29 cellular contexts compared by ENCODE assay signal in genomic region chr15:53982281-53982680, GRCh38. TPM values are rescaled to one million over a fixed set of nuclear protein-coding genes. Genes with fewer than 3 reads are reported as not detected.
"Had no signal": no experiment of that assay in that cellular context is flagged by ENCODE, and none has a peak within 500 bp of the region (broad histone marks: within the 10 kb centered on the region; RNA-seq: fewer than 3 reads in every experiment).

No MANE protein-coding gene starts in this region.

- H3K4me3 ChIP-seq: body of pancreas, breast epithelium, cardiac muscle cell had no signal

- H3K4me1 ChIP-seq: breast epithelium had no signal

- ATAC-seq: activated T-cell treated with anti-CD3 and anti-CD28 coated beads, Interleukin-2, amount 50 U/mL, for 72 hours; body of pancreas; esophagus mucosa had no signal

- H3K27ac ChIP-seq: body of pancreas, breast epithelium, cardiac muscle cell, coronary artery had no signal

- DNase-seq: activated CD4-positive, alpha-beta memory T cell treated with anti-CD3 and anti-CD28 coated beads, Interleukin-2, amount 10 ng/mL, durations not matched to agents 7 days and 5 days; activated CD4-positive, alpha-beta T cell treated with anti-CD3 and anti-CD28 coated beads for 1 hour; activated CD4-positive, alpha-beta T cell treated with anti-CD3 and anti-CD28 coated beads for 4 hours; activated CD4-positive, alpha-beta T cell treated with anti-CD3 and anti-CD28 coated beads, Interleukin-2, amount 10 ng/mL, durations not matched to agents 7 days and 5 days; activated CD4-positive, alpha-beta T cell treated with anti-CD3 and anti-CD28 coated beads, Interleukin-2, amount 50 U/mL, for 4 hours; activated CD4-positive, CD25-positive, alpha-beta regulatory T cell; activated CD8-positive, alpha-beta memory T cell treated with anti-CD3 and anti-CD28 coated beads, Interleukin-2, amount 50 U/mL, for 48 hours; activated effector memory CD4-positive, alpha-beta T cell treated with Interleukin-2 at 50 U/mL for 16 hours; activated gamma-delta T cell treated with Interleukin-2 at 50 U/mL for 16 hours; activated naive CD4-positive, alpha-beta T cell treated with anti-CD3 and anti-CD28 coated beads, Interleukin-2, amount 50 U/mL, for 16 hours; activated naive CD4-positive, alpha-beta T cell treated with Interleukin-2 at 50 U/mL for 16 hours; activated T-cell treated with anti-CD3 and anti-CD28 coated beads for 4 hours; activated T-cell treated with anti-CD3 and anti-CD28 coated beads, Interleukin-2, amount 50 U/mL, for 24 hours; activated T-cell treated with anti-CD3 and anti-CD28 coated beads, Interleukin-2, amount 50 U/mL, for 72 hours; amniotic stem cell; anterior cingulate cortex; body of pancreas; central memory CD4-positive, alpha-beta T cell; dorsolateral prefrontal cortex; effector memory CD4-positive, alpha-beta T cell; endodermal cell; foreskin fibroblast; head of caudate nucleus; T-helper 2 cell had no signal

- H3K9me3 ChIP-seq: body of pancreas, breast epithelium had no signal

- H3K36me3 ChIP-seq: breast epithelium, cardiac muscle cell had no signal

RNA-seq across cellular contexts. Expression of gene UNC13C, which starts 4.0 kb away (rescaled TPM):
- total RNA-seq: activated CD4-positive, alpha-beta memory T cell treated with anti-CD3 and anti-CD28 coated beads, Interleukin-2, amount 10 ng/mL, durations not matched to agents 7 days and 5 days; activated CD4-positive, alpha-beta T cell treated with anti-CD3 and anti-CD28 coated beads, Interleukin-2, amount 10 ng/mL, durations not matched to agents 7 days and 5 days; activated T-cell treated with anti-CD3 and anti-CD28 coated beads, Interleukin-2, amount 50 U/mL, for 72 hours; body of pancreas; T-helper 1 cell treated with Interleukin-12 subunit alpha and Interleukin-12 subunit beta and Interleukin-4 antibody, amounts not matched to agents 30 ng/mL and 1 ng/mL, for 36 hours had no signal
